ENCODE assay signal across 8 cellular contexts in genomic region chr3:45055032-45055410, GRCh38. TPM values are rescaled to one million over a fixed set of nuclear protein-coding genes. Genes with fewer than 3 reads are reported as not detected.
DNase-seq lines count a peak whose midpoint lies in the region; ATAC-seq and TF ChIP-seq lines count a peak whose summit lies in the region.
"Had no signal": no experiment of that assay in that cellular context is flagged by ENCODE, and none has a peak within 500 bp of the region (broad histone marks: within the 10 kb centered on the region; RNA-seq: fewer than 3 reads in every experiment).

No MANE protein-coding gene starts in this region.

- H3K9me2 ChIP-seq in HCT116 (ENCODE audit: insufficient read depth) = no peaks in the 10 kb centered on the region

- H3K4me1 ChIP-seq in HCT116 (ENCODE audit: control insufficient read depth in 1 of 2, insufficient read depth in 2 of 2, low read length in 2 of 2) (peaks cover 30 to 49% of the 10 kb centered on the region in 2 experiments; a peak in 3 of 4 replicates), tibial nerve (peaks cover 0 to 52% (median 11%) of the 10 kb centered on the region in 4 donors), A673 (ENCODE audit: insufficient read depth, low read length, poor library complexity, severe bottlenecking) (peaks cover 10% of the 10 kb centered on the region)

- H3K4me2 ChIP-seq in HCT116 (ENCODE audit: low read length) = peak overlapping the region; percentile 3; the same call in 1 of the 2 replicates

- CTCF ChIA-PET in HCT116 (lab: Charles Lee) (interaction anchor here (0.7 to 4.3 kb wide), 8 partner anchors 8 to 639 kb away, joined by 3 to 28 read pairs (median 4); no protein-coding TSS in a partner anchor), A673 (lab: Charles Lee) (interaction anchor here (0.6 to 1.0 kb wide), 2 partner anchors 13 to 39 kb away, joined by 3 to 14 read pairs; no protein-coding TSS in a partner anchor)

- no peak overlapping the region for H3K4me3 ChIP-seq in HCT116 (replicated peaks in 1 of 2; ENCODE audit: low read depth in 1 of 2, low read length in 2 of 2)
- no peak overlapping the region for H3K4me3 ChIP-seq in foreskin fibroblast (ENCODE audit: low read depth in 1 of 2, low read length in 2 of 2)
- no peak overlapping the region for H3K4me3 ChIP-seq in tibial nerve
- no peak overlapping the region for H3K4me3 ChIP-seq in H7 (ENCODE audit: insufficient read depth, low read depth, low read length)
- H3K4me3 ChIP-seq in A673 (ENCODE audit: low read depth, low read length, poor library complexity, severe bottlenecking) = no peak overlapping the region
- H3K4me3 ChIP-seq: heart left ventricle had no signal

- RAD21 ChIA-PET in HCT116 (lab: Charles Lee; ENCODE audit: low non-redundant PET in 1 of 2, low total read pairs in 2 of 2, uncharacterized antibody in 2 of 2, unreplicated experiment in 2 of 2) = interaction anchor here in 1 of 2 experiments (1.0 kb wide), 1 partner anchor 13 kb away, joined by 3 read pairs; no protein-coding TSS in a partner anchor

- no peaks in the 10 kb centered on the region for H3K36me3 ChIP-seq in HCT116 (ENCODE audit: control insufficient read depth in 1 of 2, insufficient read depth in 2 of 2, low read length in 2 of 2)
- no peaks in the 10 kb centered on the region for H3K36me3 ChIP-seq in tibial nerve
- no peaks in the 10 kb centered on the region for H3K36me3 ChIP-seq in H7 (replicated peaks; ENCODE audit: control insufficient read depth, insufficient read depth, low read length)
- no peaks in the 10 kb centered on the region for H3K36me3 ChIP-seq in A673 (ENCODE audit: insufficient read depth, low read length, poor library complexity, severe bottlenecking)
- H3K36me3 ChIP-seq: heart left ventricle had no signal

- no peaks in the 10 kb centered on the region for H3K79me2 ChIP-seq in HCT116 (ENCODE audit: insufficient read depth, low read length)

- TF ChIP-seq EP300 in tibial nerve (IDR thresholded peaks at IDR 0.05) = peak in 1 of 2 donors; percentile 44

- DNase-seq in HCT116 (ENCODE audit: low read depth, low spot score) = no peak
- peak; percentile 74 to 88 for DNase-seq in foreskin fibroblast
- DNase-seq in tibial nerve (ENCODE audit: low spot score in 2 of 2) = no peak
- DNase-seq in H7 = no peak
- DNase-seq in A673 (ENCODE audit: low spot score) = no peak
- DNase-seq in NCI-H2107 treated with DMSO at 0.1 percent for 48 hours (lab: John Stamatoyannopoulos, UW; ENCODE audit: unreplicated experiment) = no peak
- DNase-seq: heart left ventricle had no signal

- TF ChIP-seq CTCF in HCT116 (IDR thresholded peaks at IDR 0.05 in 2 of 3, conservative IDR thresholded peaks at IDR 0.05 in 1 of 3; ENCODE audit: borderline replicate concordance in 1 of 3, insufficient read depth in 1 of 3, low read depth in 2 of 3, low read length in 2 of 3) (no peak), foreskin fibroblast (IDR thresholded peaks at IDR 0.05; ENCODE audit: low read depth, low read length) (no peak), tibial nerve (IDR thresholded peaks at IDR 0.05) (no peak), A673 (conservative IDR thresholded peaks at IDR 0.05; ENCODE audit: low read depth, low read length) (no peak)

- H2AFZ ChIP-seq in HCT116 (ENCODE audit: low read depth, low read length, poor library complexity, severe bottlenecking) = peak overlapping the region; percentile 63

- H4K20me1 ChIP-seq in HCT116 (ENCODE audit: insufficient read depth) = no peaks in the 10 kb centered on the region

- H3K27me3 ChIP-seq in HCT116 (ENCODE audit: insufficient read depth, low read length) = no peaks in the 10 kb centered on the region
- H3K27me3 ChIP-seq in tibial nerve = no peaks in the 10 kb centered on the region
- H3K27me3 ChIP-seq in H7 (ENCODE audit: control insufficient read depth, insufficient read depth, low read length) = peaks cover 18% of the 10 kb centered on the region
- no peaks in the 10 kb centered on the region for H3K27me3 ChIP-seq in A673 (replicated peaks; ENCODE audit: insufficient read depth, low read depth, low read length, poor library complexity)
- H3K27me3 ChIP-seq: heart left ventricle had no signal

- ATAC-seq in HCT116 (no peak), SK-N-SH treated with all-trans-retinoic acid at 6 μM for 48 hours (peak; percentile 27; the same call in 2 of the 3 replicates)

- H3K9ac ChIP-seq in HCT116 (ENCODE audit: low read length) = no peak overlapping the region

- no peaks in the 10 kb centered on the region for H3K9me3 ChIP-seq in HCT116 (ENCODE audit: control insufficient read depth in 1 of 2, insufficient read depth in 1 of 2, low read depth in 1 of 2, low read length in 2 of 2)
- no peaks in the 10 kb centered on the region for H3K9me3 ChIP-seq in tibial nerve
- no peaks in the 10 kb centered on the region for H3K9me3 ChIP-seq in A673 (ENCODE audit: low read depth, low read length, poor library complexity, severe bottlenecking)
- H3K9me3 ChIP-seq: heart left ventricle had no signal

- intact Hi-C loops in HCT116 (cut with micrococcal nuclease) (no loop called here), A673 (cut with micrococcal nuclease; ENCODE audit: unreplicated experiment) (no loop called here)

- no peak for TF ChIP-seq POLR2A in HCT116 (IDR thresholded peaks at IDR 0.05; ENCODE audit: borderline replicate concordance, extremely low read depth, insufficient read depth, insufficient read length)
- no peak for TF ChIP-seq POLR2A in tibial nerve (IDR thresholded peaks at IDR 0.05)

- no peak for TF ChIP-seq RAD21 in HCT116 (IDR thresholded peaks at IDR 0.05; ENCODE audit: low read depth)

- POLR2A ChIA-PET in HCT116 (lab: Charles Lee) = interaction anchor here (0.6 to 0.9 kb wide), 3 partner anchors 13 to 93 kb away, joined by 3 to 4 read pairs (median 3); no protein-coding TSS in a partner anchor
- POLR2A ChIA-PET in A673 (lab: Charles Lee; ENCODE audit: low non-redundant PET) = no interaction called here

- BruUV-seq in HCT116 (replicated peaks; lab: Mats Ljungman, UMichigan) (no TSS peak), A673 (replicated peaks; lab: Mats Ljungman, UMichigan) (no TSS peak)

- H3K27ac ChIP-seq in HCT116 (ENCODE audit: low read depth, low read length) = no peak overlapping the region
- peak overlapping the region in 3 of 4 donors; percentile 12 to 68 (median 45) for H3K27ac ChIP-seq in tibial nerve
- H3K27ac ChIP-seq in A673 (ENCODE audit: low read depth, low read length, poor library complexity, severe bottlenecking) = no peak overlapping the region

- WGBS in tibial nerve, 2 donors = 34 to 39% methylated on average over 2 of the region's 2 CpGs

TF ChIP-seq in HCT116, 20 proteins besides CTCF, POLR2A, EP300 and RAD21 (continues in another document):
- TF ChIP-seq CEBPB (IDR thresholded peaks at IDR 0.05; ENCODE audit: low read depth) (peak; percentile 36; the same call in 1 of the 2 replicates), FOSL1 (IDR thresholded peaks at IDR 0.05; ENCODE audit: low read depth) (0 out of 2 replicates have a peak, but pooled peaks have one; percentile 26), ZBTB33 (IDR thresholded peaks at IDR 0.05; ENCODE audit: extremely low read depth, insufficient replicate concordance, low read length) (no peak)

TF ChIP-seq in SK-N-SH treated with all-trans-retinoic acid at 6 μM for 48 hours, 23 proteins besides CTCF, POLR2A, EP300 and RAD21:
- no peak for TF ChIP-seq ZNF70 (CRISPR knock-in tag; IDR thresholded peaks at IDR 0.05)
- TF ChIP-seq ZFP30 (CRISPR knock-in tag; IDR thresholded peaks at IDR 0.05) = no peak
- TF ChIP-seq GLIS3 (CRISPR knock-in tag; IDR thresholded peaks at IDR 0.05) = no peak

RNA-seq across cellular contexts. Expression of gene CLEC3B, which starts 28.9 kb away (rescaled TPM):
- 0.57 TPM for total RNA-seq in HCT116 (2021; ENCODE audit: unreplicated experiment)
- 0.26 and 0.51 TPM in 2 replicates for polyA plus RNA-seq in HCT116 (2012)
- 100 to 1,000 TPM; 137 to 819 (median 340) TPM for total RNA-seq in tibial nerve
- total RNA-seq in H7 (2014; rRNA removed; shearing (Covaris generic)) = not detected in 2 replicates
- total RNA-seq in A673 (2021) = 0.81 and 1.0 TPM in 2 replicates

Comparison
In these comparisons a context has a peak if more than half of its experiments do, and no peak if none do; other contexts are left out.
1. DNase-seq: peak in foreskin fibroblast (2 of 2); none in HCT116 (single experiment), tibial nerve (0 of 2), H7 (single experiment), A673 (single experiment) and NCI-H2107 treated with DMSO at 0.1 percent for 48 hours (single experiment).
2. H3K27ac ChIP-seq: peak in tibial nerve (3 of 4); none in HCT116 (single experiment) and A673 (single experiment).
3. RNA of gene CLEC3B, which starts 28.9 kb away (total RNA-seq): 137 to 819 TPM in tibial nerve; 0.81 to 1.0 TPM in A673, 0.57 TPM in HCT116 (single experiment) and not detected in H7; every median in the first group is over 10 times any median in the second.